Comparison of ENCODE assay signal across 9 cellular contexts in genomic region chr16:81752225-81752875, GRCh38. TPM values are rescaled to one million over a fixed set of nuclear protein-coding genes. Genes with fewer than 3 reads are reported as not detected.
A peak's percentile ranks its signal among the peaks of the same experiment; 100 is the strongest.
DNase-seq lines count a peak whose midpoint lies in the region; ATAC-seq, FAIRE-seq and TF ChIP-seq lines count a peak whose summit lies in the region.
"Had no signal": no experiment of that assay in that cellular context is flagged by ENCODE, and none has a peak within 500 bp of the region (broad histone marks: within the 10 kb centered on the region; RNA-seq: fewer than 3 reads in every experiment).

No MANE protein-coding gene starts in this region.

- peak; percentile 36 for TF ChIP-seq EP300 in K562 (IDR thresholded peaks at IDR 0.05; ENCODE audit: low read length)

- peaks cover 39 to 40% of the 10 kb centered on the region in 2 experiments for H3K4me1 ChIP-seq in K562 (replicated peaks in 1 of 2; ENCODE audit: control insufficient read depth in 2 of 2, insufficient read depth in 2 of 2, low read length in 2 of 2)

- no peaks in the 10 kb centered on the region for H4K20me1 ChIP-seq in K562 (replicated peaks; ENCODE audit: control insufficient read depth, insufficient read depth, low read length)

- H3K27me3 ChIP-seq in K562 (ENCODE audit: control insufficient read depth in 2 of 2, insufficient read depth in 2 of 2, low read length in 2 of 2) = no peaks in the 10 kb centered on the region

- FAIRE-seq in K562 (lab: Jason Lieb, UNC) = peak; percentile 90
- FAIRE-seq: endometrium had no signal

- H3K36me3 Mint-ChIP-seq in natural killer cell = no peaks in the 10 kb centered on the region

- ATAC-seq in GM21528 (IDR thresholded peaks at IDR 0.05; ENCODE audit: low FRiP score, unreplicated experiment) (peak; percentile 92), HG03575 (IDR thresholded peaks at IDR 0.05; ENCODE audit: extremely low read depth, insufficient number of reproducible peaks, low FRiP score, unreplicated experiment) (peak; percentile 69), K562 (peak; percentile 98), natural killer cell (peak; percentile 71 to 89 (median 73))

- 16% methylated on average over 13 of the region's 13 CpGs for WGBS in K562 (ENCODE audit: insufficient coverage, low coverage, missing lambda C conversion rate)

- peak overlapping the region; percentile 76 for H3K27ac ChIP-seq in K562 (ENCODE audit: extremely low read depth, low read depth, low read length)

- POLR2A ChIA-PET in K562 (lab: Yijun Ruan, JAX) = interaction anchor here (0.6 to 2.1 kb wide), 24 partner anchors 8 to 544 kb away, joined by 3 to 9 read pairs (median 3); no protein-coding TSS in a partner anchor

- no peak overlapping the region for H3K4me3 ChIP-seq in K562

- peak overlapping the region; percentile 97 for H2AFZ ChIP-seq in K562 (ENCODE audit: low read depth, low read length)

- H3K4me3 Mint-ChIP-seq in natural killer cell = no peak overlapping the region

- H3K27me3 Mint-ChIP-seq in natural killer cell (ENCODE audit: low read depth in 2 of 2) = no peaks in the 10 kb centered on the region

- intact Hi-C loops in K562 (cut with micrococcal nuclease) = loop anchor here (5.0 kb wide), 1 partner anchor 120 kb away; no protein-coding TSS in a partner anchor
- intact Hi-C loops in natural killer cell (cut with micrococcal nuclease) = no loop called here

- peak overlapping the region; percentile 64 for H3K4me2 ChIP-seq in K562 (ENCODE audit: insufficient read depth, low read length)

- no peaks in the 10 kb centered on the region for H3K36me3 ChIP-seq in K562 (ENCODE audit: control insufficient read depth, insufficient read depth, low read length)

- in situ Hi-C loops in K562 (cut with MboI) = no loop called here

- H3K27ac Mint-ChIP-seq in natural killer cell = peak overlapping the region; percentile 38 to 81

- H3K79me2 ChIP-seq in K562 (ENCODE audit: control insufficient read depth, insufficient read depth, low read length) = no peaks in the 10 kb centered on the region

- TF ChIP-seq CTCF in GM10266 (IDR thresholded peaks at IDR 0.05; ENCODE audit: control insufficient read depth, insufficient read depth, low read depth, missing control alignments) = no peak
- TF ChIP-seq CTCF in K562 (IDR thresholded peaks at IDR 0.05 in 2 of 3, conservative IDR thresholded peaks at IDR 0.05 in 1 of 3; ENCODE audit: insufficient read depth in 2 of 3, low read depth in 1 of 3, low read length in 3 of 3) = 0 out of 6 replicates have a peak, but pooled peaks of 1 of the 3 experiments have one; percentile 6
- no peak for TF ChIP-seq CTCF in natural killer cell (IDR thresholded peaks at IDR 0.05)

- H3K9me3 ChIP-seq in K562 (replicated peaks; ENCODE audit: control insufficient read depth, insufficient read depth, low read depth, low read length) = no peaks in the 10 kb centered on the region

- peak in 1 of 2 experiments; percentile 37; a peak in 3 of 4 replicates for TF ChIP-seq RAD21 in K562 (CRISPR knock-in tag; conservative IDR thresholded peaks at IDR 0.05 in 1 of 2, IDR thresholded peaks at IDR 0.05 in 1 of 2)

- DNase-seq in GM10266 (ENCODE audit: extremely low spot score) = peak; percentile 82
- peak; percentile 59 to 94 (median 74) for DNase-seq in K562 (ENCODE audit: extremely low read depth in 1 of 4, low spot score in 3 of 4)
- DNase-seq in natural killer cell = no peak
- DNase-seq in NCI-H446 (lab: John Stamatoyannopoulos, UW) = no peak
- no peak for DNase-seq in stimulated activated CD4-positive, alpha-beta T cell treated with anti-CD3 and anti-CD28 coated beads, Interleukin-4, amount 100 ng/mL, for 1 hour
- DNase-seq in NCI-H187 (lab: John Stamatoyannopoulos, UW) = no peak

- CTCF ChIA-PET in K562 (lab: Yijun Ruan, JAX; ENCODE audit: low intra/inter-chr PET ratio) = no interaction called here

- BruUV-seq in K562 (replicated peaks; lab: Mats Ljungman, UMichigan) = TSS peak; percentile 69

- peaks cover 15 to 39% of the 10 kb centered on the region in 2 donors for H3K4me1 Mint-ChIP-seq in natural killer cell

- peak; percentile 75 for TF ChIP-seq POLR2A in K562 (conservative IDR thresholded peaks at IDR 0.05)

- no peaks in the 10 kb centered on the region for H3K9me3 Mint-ChIP-seq in natural killer cell

- H3K9me1 ChIP-seq in K562 (ENCODE audit: control insufficient read depth, insufficient read depth, low read length) = no peaks in the 10 kb centered on the region

- H3K9ac ChIP-seq in K562 (ENCODE audit: insufficient read depth in 1 of 2, low read depth in 2 of 2, low read length in 2 of 2) = peak overlapping the region; percentile 66 to 92

TF ChIP-seq in K562, 482 proteins besides CTCF, POLR2A, EP300 and RAD21 (continues in another document):
- TF ChIP-seq ZBTB9 (CRISPR knock-in tag; IDR thresholded peaks at IDR 0.05) (peak; percentile 83; the same call in 1 of the 2 replicates), KLF1 (tag; IDR thresholded peaks at IDR 0.05) (no peak), ETS2 (tag; IDR thresholded peaks at IDR 0.05; ENCODE audit: borderline replicate concordance, poor library complexity, severe bottlenecking) (no peak), ZZZ3 (IDR thresholded peaks at IDR 0.05) (no peak), HMG20A (CRISPR knock-in tag; conservative IDR thresholded peaks at IDR 0.05) (no peak), PRMT5 (CRISPR knock-in tag; IDR thresholded peaks at IDR 0.05) (no peak), CBFA2T3 (IDR thresholded peaks at IDR 0.05) (no peak), LEF1 (IDR thresholded peaks at IDR 0.05) (peak; percentile 25; the same call in 1 of the 2 replicates), ZNF444 (CRISPR knock-in tag; IDR thresholded peaks at IDR 0.05) (0 out of 2 replicates have a peak, but pooled peaks have one; percentile 14), ELK1 (CRISPR knock-in tag; IDR thresholded peaks at IDR 0.05) (no peak), SIRT6 (IDR thresholded peaks at IDR 0.05; ENCODE audit: low read depth, low read length) (no peak), SREBF1 (IDR thresholded peaks at IDR 0.05; ENCODE audit: borderline replicate concordance, low read depth, low read length) (0 out of 2 replicates have a peak, but pooled peaks have one; percentile 26), KHSRP (IDR thresholded peaks at IDR 0.05) (no peak), BHLHE40 (IDR thresholded peaks at IDR 0.05; ENCODE audit: low read length) (peak; percentile 41; the same call in 1 of the 2 replicates), HNRNPLL (IDR thresholded peaks at IDR 0.05; ENCODE audit: low read depth, low read length, poor library complexity, severe bottlenecking) (peak; percentile 37), ETV5 (CRISPR knock-in tag; IDR thresholded peaks at IDR 0.05; ENCODE audit: low read depth) (no peak; the same call in 1 of the 2 replicates), MAFF (IDR thresholded peaks at IDR 0.05; ENCODE audit: low read length) (no peak), ESRRA (IDR thresholded peaks at IDR 0.05; ENCODE audit: borderline replicate concordance, low read depth) (peak; percentile 77; the same call in 1 of the 2 replicates), PYGO2 (tag; IDR thresholded peaks at IDR 0.05) (no peak)

RNA-seq across cellular contexts. Expression of gene PLCG2, which starts 26.7 kb away (rescaled TPM):
- 18.9 and 24.9 TPM in 2 replicates for total RNA-seq in K562 (2011; cell fraction: chromatin; rRNA removed; ENCODE audit: low replicate concordance)
- 10.9 and 11.8 TPM in 2 replicates for total RNA-seq in K562 (2011; cell fraction: nucleolus; rRNA removed)
- 12.5 and 14.6 TPM in 2 replicates for total RNA-seq in K562 (2011; cell fraction: nucleoplasm; rRNA removed)
- 1.7 and 4.0 TPM in 2 replicates for total RNA-seq in K562 (2014; rRNA removed)
- 2.7 and 3.3 TPM in 2 replicates for total RNA-seq in K562 (2014; rRNA removed; fragmentation: Illumina TruSeq; extraction: Trizol)
- 3.9 and 4.0 TPM in 2 replicates for total RNA-seq in K562 (2015; rRNA removed; fragmentation: Illumina TruSeq; extraction: Trizol)
- total RNA-seq in K562 (2021) = 7.1 and 8.6 TPM in 2 replicates
- 4.2 and 7.9 TPM in 2 replicates for polyA plus RNA-seq in K562 (2011; rRNA removed)
- polyA plus RNA-seq in K562 (2011; cell fraction: cytosol; rRNA removed) = 3.7 and 4.9 TPM in 2 replicates
- 15.0 and 22.1 TPM in 2 replicates for polyA plus RNA-seq in K562 (2011; cell fraction: nucleus; rRNA removed)
- 3.7 and 12.8 TPM in 2 replicates for polyA plus RNA-seq in K562 (2012)
- 2.6 and 3.1 TPM in 2 replicates for polyA plus RNA-seq in K562 (2014; fragmentation: Illumina TruSeq; extraction: Trizol)
- polyA plus RNA-seq in K562 (2014; fragmentation: Nextera tagmentation; extraction: Ambion mirVana) = 1 to 10 TPM in 1 of 2 experiments, under 1 TPM in 1; 0.94 to 1.0 TPM
- polyA plus RNA-seq in K562 (2014; rRNA removed) = 1.9 TPM in 2 replicates
- 9.3 and 12.6 TPM in 2 replicates for polyA minus RNA-seq in K562 (2011; rRNA and poly(A)+ RNA removed)
- 8.3 and 9.6 TPM in 2 replicates for polyA minus RNA-seq in K562 (2011; cell fraction: cytosol; rRNA and poly(A)+ RNA removed)
- 11.0 and 21.5 TPM in 2 replicates for polyA minus RNA-seq in K562 (2011; cell fraction: nucleus; rRNA and poly(A)+ RNA removed)
- 100 to 1,000 TPM; 250 to 298 (median 285) TPM for total RNA-seq in natural killer cell

Comparison
In these comparisons a context has a peak if more than half of its experiments do, and no peak if none do; other contexts are left out.
1. DNase-seq: peak in GM10266 (single experiment) and K562 (4 of 4); none in natural killer cell (single experiment), NCI-H446 (0 of 2), stimulated activated CD4-positive, alpha-beta T cell treated with anti-CD3 and anti-CD28 coated beads, Interleukin-4, amount 100 ng/mL, for 1 hour (single experiment) and NCI-H187 (0 of 2).
2. RNA of gene PLCG2, which starts 26.7 kb away (total RNA-seq): 250 to 298 TPM in natural killer cell; 1.7 to 24.9 TPM in K562; every median in the first group is over 4 times any median in the second.
3. Peak in every context shown above with its lines, with median percentiles within 50 percentile points of each other: ATAC-seq.